ENCODE assay signal across 25 cellular contexts in genomic region chr13:32121316-32121715, GRCh38.
DNase-seq lines count a peak whose midpoint lies in the region; ATAC-seq and TF ChIP-seq lines count a peak whose summit lies in the region.
"Had no signal": no experiment of that assay in that cellular context is flagged by ENCODE, and none has a peak within 500 bp of the region (broad histone marks: within the 10 kb centered on the region; RNA-seq: fewer than 3 reads in every experiment).

No MANE protein-coding gene starts in this region.

- H3K36me3 Mint-ChIP-seq in HFFc6 (ENCODE audit: low read depth) = peaks cover 33% of the 10 kb centered on the region

- H3K27me3 Mint-ChIP-seq in HFFc6 (ENCODE audit: insufficient read depth) = no peaks in the 10 kb centered on the region

- DNase-seq in AG10803 (ENCODE audit: low read depth) (peak; percentile 68), HFFc6 (peak; percentile 41), adipocyte (ENCODE audit: low read depth) (peak; percentile 25), fibroblast of the conjunctiva (ENCODE audit: low read depth) (peak; percentile 34), Right ventricle myocardium inferior (ENCODE audit: missing footprints) (no peak), A172 (ENCODE audit: low spot score) (no peak)
- no peak for DNase-seq in activated effector memory CD4-positive, alpha-beta T cell treated with Interleukin-2 at 50 U/mL for 16 hours
- no peak for DNase-seq in activated CD4-positive, alpha-beta T cell treated with anti-CD3 and anti-CD28 coated beads, Interleukin-2, amount 50 U/mL, for 1 hour
- DNase-seq: C1 segment of cervical spinal cord; CD4-positive, alpha-beta memory T cell; COR-L47; DMS53; GDM1; KBM-7; MG63; NCI-H1105 treated with DMSO at 0.1 percent for 48 hours; NCI-H146; NCI-H1930; NCI-H446 treated with DMSO at 0.1 percent for 48 hours; NCI-H526; NCI-H82; PC-9; RPMI8226; SHP77 had no signal

- peaks cover 51% of the 10 kb centered on the region for H3K4me1 Mint-ChIP-seq in HFFc6 (ENCODE audit: low read depth)
- H3K4me1 Mint-ChIP-seq: CD4-positive, alpha-beta memory T cell had no signal

- H3K4me3 Mint-ChIP-seq in HFFc6 = 0 out of 2 replicates have a peak overlapping the region, but pooled peaks have one; percentile 5
- H3K4me3 Mint-ChIP-seq: CD4-positive, alpha-beta memory T cell had no signal

- peaks cover 37% of the 10 kb centered on the region for H3K4me1 ChIP-seq in adipocyte (ENCODE audit: control insufficient read depth, insufficient read depth, low read length)

- no peaks in the 10 kb centered on the region for H3K27me3 ChIP-seq in adipocyte (replicated peaks; ENCODE audit: control insufficient read depth, insufficient read depth, low read length)
- H3K27me3 ChIP-seq: MG63 had no signal

- peaks cover 13% of the 10 kb centered on the region for H3K9me3 Mint-ChIP-seq in HFFc6

- peak overlapping the region; percentile 51 for H3K27ac Mint-ChIP-seq in HFFc6

- ATAC-seq in Right ventricle myocardium inferior = no peak
- ATAC-seq: GM12878 had no signal

- H3K36me3 ChIP-seq in adipocyte (ENCODE audit: control insufficient read depth, insufficient read depth, low read length, severe bottlenecking) = no peaks in the 10 kb centered on the region
- H3K36me3 ChIP-seq: MG63 had no signal

- intact Hi-C loops in Right ventricle myocardium inferior (cut with DNase I) = no loop called here

- peaks cover 3% of the 10 kb centered on the region for H3K9me3 ChIP-seq in adipocyte (ENCODE audit: control insufficient read depth, low read length)

- TF ChIP-seq CTCF in AG10803 (conservative IDR thresholded peaks at IDR 0.05; ENCODE audit: low read length) (no peak), HFFc6 (IDR thresholded peaks at IDR 0.05) (no peak)

- H3K4me3 ChIP-seq in AG10803 (ENCODE audit: low read length) = no peak overlapping the region
- H3K4me3 ChIP-seq in adipocyte (ENCODE audit: low read length) = no peak overlapping the region
- H3K4me3 ChIP-seq: GM12878, MG63, PC-9 had no signal

- H3K9ac ChIP-seq in adipocyte (ENCODE audit: low read length) = no peak overlapping the region

Comparison
In these comparisons a context has a peak if more than half of its experiments do, and no peak if none do; other contexts are left out.
1. DNase-seq: peak in AG10803 (single experiment), HFFc6 (single experiment), adipocyte (single experiment) and fibroblast of the conjunctiva (single experiment); none in Right ventricle myocardium inferior (single experiment), activated effector memory CD4-positive, alpha-beta T cell treated with Interleukin-2 at 50 U/mL for 16 hours (single experiment), activated CD4-positive, alpha-beta T cell treated with anti-CD3 and anti-CD28 coated beads, Interleukin-2, amount 50 U/mL, for 1 hour (single experiment) and A172 (single experiment).